Comparison of ENCODE assay signal across 29 cellular contexts in genomic region chr7:12517451-12517850, GRCh38. TPM values are rescaled to one million over a fixed set of nuclear protein-coding genes. Genes with fewer than 3 reads are reported as not detected.
"Had no signal": no experiment of that assay in that cellular context is flagged by ENCODE, and none has a peak within 500 bp of the region (broad histone marks: within the 10 kb centered on the region; RNA-seq: fewer than 3 reads in every experiment).

No MANE protein-coding gene starts in this region.

- DNase-seq: cortex of kidney; dermis blood vessel endothelial cell; dorsolateral prefrontal cortex; effector CD4-positive, alpha-beta T cell; effector CD8-positive, alpha-beta T cell; effector memory CD4-positive, alpha-beta T cell; effector memory CD8-positive, alpha-beta T cell; endodermal cell; erythroblast; esophagus squamous epithelium; foreskin fibroblast; foreskin keratinocyte; foreskin melanocyte; gastrocnemius medialis; glutamatergic neuron; head of caudate nucleus; heart left ventricle; heart right ventricle; hippocampal formation had no signal

- ATAC-seq: effector memory CD8-positive, alpha-beta T cell; esophagus mucosa; gastrocnemius medialis; gastroesophageal sphincter; heart right ventricle had no signal

- H3K27ac ChIP-seq: coronary artery, dorsolateral prefrontal cortex, epithelial cell of prostate, esophagus muscularis mucosa, esophagus squamous epithelium, foreskin keratinocyte, gastrocnemius medialis, gastroesophageal sphincter, heart left ventricle, heart right ventricle, hepatocyte had no signal

- H3K36me3 ChIP-seq: esophagus muscularis mucosa, esophagus squamous epithelium, gastrocnemius medialis, gastroesophageal sphincter, heart left ventricle, heart right ventricle had no signal

- FAIRE-seq: endometrium, endothelial cell of umbilical vein, frontal cortex had no signal

- H3K4me1 ChIP-seq: esophagus muscularis mucosa, esophagus squamous epithelium, foreskin keratinocyte, gastrocnemius medialis, heart left ventricle, heart right ventricle had no signal

- H3K27ac Mint-ChIP-seq: dendritic cell treated with granulocyte-macrophage colony-stimulating factor and Interleukin-4, amounts not matched to agents 40 ng/mL and 50 ng/mL, for 4 days; effector memory CD8-positive, alpha-beta T cell; endodermal cell had no signal

- H3K4me2 ChIP-seq: hepatocyte had no signal

- H3K79me2 ChIP-seq: hepatocyte had no signal

- H3K4me3 Mint-ChIP-seq: dendritic cell treated with granulocyte-macrophage colony-stimulating factor and Interleukin-4, amounts not matched to agents 40 ng/mL and 50 ng/mL, for 4 days; effector memory CD8-positive, alpha-beta T cell; endodermal cell had no signal

- H3K9me3 ChIP-seq: gastrocnemius medialis had no signal

- H3K4me3 ChIP-seq: coronary artery, dorsolateral prefrontal cortex, esophagus muscularis mucosa, esophagus squamous epithelium, gastrocnemius medialis, gastroesophageal sphincter, heart left ventricle, heart right ventricle, hepatocyte had no signal

- H3K27me3 ChIP-seq: esophagus muscularis mucosa, esophagus squamous epithelium, gastrocnemius medialis, gastroesophageal sphincter, heart right ventricle, hepatocyte had no signal

- H2AFZ ChIP-seq: hepatocyte had no signal

RNA-seq across cellular contexts. Expression of gene SCIN, which starts 53.1 kb away (rescaled TPM):
- polyA plus RNA-seq: foreskin keratinocyte had no signal
